Comparison of ENCODE assay signal across 2 cellular contexts in the genomic region with DNA sequence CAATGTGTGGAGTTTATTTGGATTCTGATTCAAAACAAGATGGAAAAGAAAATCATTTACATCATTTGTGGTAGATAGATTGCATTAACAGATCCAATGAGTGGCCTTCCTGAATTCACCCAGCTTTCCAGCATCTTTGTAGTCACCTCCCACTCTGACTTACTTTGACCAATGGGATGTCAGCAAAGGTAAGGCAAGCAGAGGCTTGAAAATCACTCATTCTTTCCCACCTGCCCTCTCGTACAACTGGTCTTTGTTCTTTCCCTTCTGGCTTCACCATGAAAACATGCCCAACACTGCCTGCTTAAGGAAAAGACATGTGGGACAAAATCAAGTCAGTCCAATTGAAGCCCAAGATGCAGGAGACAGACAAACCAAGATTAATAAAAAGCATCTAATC.
TF ChIP-seq lines count a peak whose summit lies in the region.

No MANE protein-coding gene starts in this region.

TF ChIP-seq in GM23338, 12 proteins besides CTCF, POLR2A, EP300 and RAD21:
- TF ChIP-seq, protein P1, sequence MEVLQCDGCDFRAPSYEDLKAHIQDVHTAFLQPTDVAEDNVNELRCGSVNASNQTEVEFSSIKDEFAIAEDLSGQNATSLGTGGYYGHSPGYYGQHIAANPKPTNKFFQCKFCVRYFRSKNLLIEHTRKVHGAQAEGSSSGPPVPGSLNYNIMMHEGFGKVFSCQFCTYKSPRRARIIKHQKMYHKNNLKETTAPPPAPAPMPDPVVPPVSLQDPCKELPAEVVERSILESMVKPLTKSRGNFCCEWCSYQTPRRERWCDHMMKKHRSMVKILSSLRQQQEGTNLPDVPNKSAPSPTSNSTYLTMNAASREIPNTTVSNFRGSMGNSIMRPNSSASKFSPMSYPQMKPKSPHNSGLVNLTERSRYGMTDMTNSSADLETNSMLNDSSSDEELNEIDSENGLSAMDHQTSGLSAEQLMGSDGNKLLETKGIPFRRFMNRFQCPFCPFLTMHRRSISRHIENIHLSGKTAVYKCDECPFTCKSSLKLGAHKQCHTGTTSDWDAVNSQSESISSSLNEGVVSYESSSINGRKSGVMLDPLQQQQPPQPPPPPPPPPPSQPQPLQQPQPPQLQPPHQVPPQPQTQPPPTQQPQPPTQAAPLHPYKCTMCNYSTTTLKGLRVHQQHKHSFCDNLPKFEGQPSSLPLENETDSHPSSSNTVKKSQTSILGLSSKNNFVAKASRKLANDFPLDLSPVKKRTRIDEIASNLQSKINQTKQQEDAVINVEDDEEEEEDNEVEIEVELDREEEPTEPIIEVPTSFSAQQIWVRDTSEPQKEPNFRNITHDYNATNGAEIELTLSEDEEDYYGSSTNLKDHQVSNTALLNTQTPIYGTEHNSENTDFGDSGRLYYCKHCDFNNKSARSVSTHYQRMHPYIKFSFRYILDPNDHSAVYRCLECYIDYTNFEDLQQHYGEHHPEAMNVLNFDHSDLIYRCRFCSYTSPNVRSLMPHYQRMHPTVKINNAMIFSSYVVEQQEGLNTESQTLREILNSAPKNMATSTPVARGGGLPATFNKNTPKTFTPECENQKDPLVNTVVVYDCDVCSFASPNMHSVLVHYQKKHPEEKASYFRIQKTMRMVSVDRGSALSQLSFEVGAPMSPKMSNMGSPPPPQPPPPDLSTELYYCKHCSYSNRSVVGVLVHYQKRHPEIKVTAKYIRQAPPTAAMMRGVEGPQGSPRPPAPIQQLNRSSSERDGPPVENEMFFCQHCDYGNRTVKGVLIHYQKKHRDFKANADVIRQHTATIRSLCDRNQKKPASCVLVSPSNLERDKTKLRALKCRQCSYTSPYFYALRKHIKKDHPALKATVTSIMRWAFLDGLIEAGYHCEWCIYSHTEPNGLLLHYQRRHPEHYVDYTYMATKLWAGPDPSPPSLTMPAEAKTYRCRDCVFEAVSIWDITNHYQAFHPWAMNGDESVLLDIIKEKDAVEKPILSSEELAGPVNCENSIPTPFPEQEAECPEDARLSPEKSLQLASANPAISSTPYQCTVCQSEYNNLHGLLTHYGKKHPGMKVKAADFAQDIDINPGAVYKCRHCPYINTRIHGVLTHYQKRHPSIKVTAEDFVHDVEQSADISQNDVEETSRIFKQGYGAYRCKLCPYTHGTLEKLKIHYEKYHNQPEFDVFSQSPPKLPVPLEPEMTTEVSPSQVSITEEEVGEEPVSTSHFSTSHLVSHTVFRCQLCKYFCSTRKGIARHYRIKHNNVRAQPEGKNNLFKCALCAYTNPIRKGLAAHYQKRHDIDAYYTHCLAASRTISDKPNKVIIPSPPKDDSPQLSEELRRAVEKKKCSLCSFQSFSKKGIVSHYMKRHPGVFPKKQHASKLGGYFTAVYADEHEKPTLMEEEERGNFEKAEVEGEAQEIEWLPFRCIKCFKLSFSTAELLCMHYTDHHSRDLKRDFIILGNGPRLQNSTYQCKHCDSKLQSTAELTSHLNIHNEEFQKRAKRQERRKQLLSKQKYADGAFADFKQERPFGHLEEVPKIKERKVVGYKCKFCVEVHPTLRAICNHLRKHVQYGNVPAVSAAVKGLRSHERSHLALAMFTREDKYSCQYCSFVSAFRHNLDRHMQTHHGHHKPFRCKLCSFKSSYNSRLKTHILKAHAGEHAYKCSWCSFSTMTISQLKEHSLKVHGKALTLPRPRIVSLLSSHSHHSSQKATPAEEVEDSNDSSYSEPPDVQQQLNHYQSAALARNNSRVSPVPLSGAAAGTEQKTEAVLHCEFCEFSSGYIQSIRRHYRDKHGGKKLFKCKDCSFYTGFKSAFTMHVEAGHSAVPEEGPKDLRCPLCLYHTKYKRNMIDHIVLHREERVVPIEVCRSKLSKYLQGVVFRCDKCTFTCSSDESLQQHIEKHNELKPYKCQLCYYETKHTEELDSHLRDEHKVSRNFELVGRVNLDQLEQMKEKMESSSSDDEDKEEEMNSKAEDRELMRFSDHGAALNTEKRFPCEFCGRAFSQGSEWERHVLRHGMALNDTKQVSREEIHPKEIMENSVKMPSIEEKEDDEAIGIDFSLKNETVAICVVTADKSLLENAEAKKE (CRISPR knock-in tag; IDR thresholded peaks at IDR 0.05) = no peak
- no peak for TF ChIP-seq JUNB (IDR thresholded peaks at IDR 0.05; ENCODE audit: unreplicated experiment)
TF ChIP-seq in GM23338: peak in this region for 0.

TF ChIP-seq in H1, 55 proteins besides CTCF, POLR2A, EP300 and RAD21 (continued from another document):
- TF ChIP-seq, protein P2, sequence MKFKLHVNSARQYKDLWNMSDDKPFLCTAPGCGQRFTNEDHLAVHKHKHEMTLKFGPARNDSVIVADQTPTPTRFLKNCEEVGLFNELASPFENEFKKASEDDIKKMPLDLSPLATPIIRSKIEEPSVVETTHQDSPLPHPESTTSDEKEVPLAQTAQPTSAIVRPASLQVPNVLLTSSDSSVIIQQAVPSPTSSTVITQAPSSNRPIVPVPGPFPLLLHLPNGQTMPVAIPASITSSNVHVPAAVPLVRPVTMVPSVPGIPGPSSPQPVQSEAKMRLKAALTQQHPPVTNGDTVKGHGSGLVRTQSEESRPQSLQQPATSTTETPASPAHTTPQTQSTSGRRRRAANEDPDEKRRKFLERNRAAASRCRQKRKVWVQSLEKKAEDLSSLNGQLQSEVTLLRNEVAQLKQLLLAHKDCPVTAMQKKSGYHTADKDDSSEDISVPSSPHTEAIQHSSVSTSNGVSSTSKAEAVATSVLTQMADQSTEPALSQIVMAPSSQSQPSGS (IDR thresholded peaks at IDR 0.05; ENCODE audit: low read length) = no peak
- TF ChIP-seq GABPA (IDR thresholded peaks at IDR 0.05; ENCODE audit: borderline replicate concordance, insufficient read depth, low read length) (no peak), NANOG (IDR thresholded peaks at IDR 0.05; ENCODE audit: insufficient read depth, low read depth, low read length, poor library complexity, severe bottlenecking) (no peak), CHD2 (IDR thresholded peaks at IDR 0.05; ENCODE audit: low read length) (no peak), YY1 (IDR thresholded peaks at IDR 0.05; ENCODE audit: low read depth, low read length) (no peak), CTBP2 (IDR thresholded peaks at IDR 0.05; ENCODE audit: borderline replicate concordance, insufficient read depth, insufficient read length, low read length) (no peak), TEAD4 (IDR thresholded peaks at IDR 0.05; ENCODE audit: low read depth, low read length) (no peak), SIN3A (conservative IDR thresholded peaks at IDR 0.05 in 1 of 2, IDR thresholded peaks at IDR 0.05 in 1 of 2; ENCODE audit: low read depth in 1 of 2, low read length in 2 of 2) (no peak), SUZ12 (IDR thresholded peaks at IDR 0.05; ENCODE audit: low read length) (no peak), EGR1 (IDR thresholded peaks at IDR 0.05; ENCODE audit: borderline replicate concordance, low read depth, low read length) (no peak), JUND (IDR thresholded peaks at IDR 0.05; ENCODE audit: low read length) (no peak), SP4 (IDR thresholded peaks at IDR 0.05; ENCODE audit: low read length) (no peak), TAF1 (IDR thresholded peaks at IDR 0.05; ENCODE audit: low read depth, low read length) (no peak), RBBP5 (IDR thresholded peaks at IDR 0.05; ENCODE audit: borderline replicate concordance, low read depth, low read length) (no peak), PHF8 (conservative IDR thresholded peaks at IDR 0.05; ENCODE audit: low read depth, low read length) (no peak)
- TF ChIP-seq, protein P3, sequence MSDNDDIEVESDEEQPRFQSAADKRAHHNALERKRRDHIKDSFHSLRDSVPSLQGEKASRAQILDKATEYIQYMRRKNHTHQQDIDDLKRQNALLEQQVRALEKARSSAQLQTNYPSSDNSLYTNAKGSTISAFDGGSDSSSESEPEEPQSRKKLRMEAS (IDR thresholded peaks at IDR 0.05) = no peak
